In the genomic region with DNA sequence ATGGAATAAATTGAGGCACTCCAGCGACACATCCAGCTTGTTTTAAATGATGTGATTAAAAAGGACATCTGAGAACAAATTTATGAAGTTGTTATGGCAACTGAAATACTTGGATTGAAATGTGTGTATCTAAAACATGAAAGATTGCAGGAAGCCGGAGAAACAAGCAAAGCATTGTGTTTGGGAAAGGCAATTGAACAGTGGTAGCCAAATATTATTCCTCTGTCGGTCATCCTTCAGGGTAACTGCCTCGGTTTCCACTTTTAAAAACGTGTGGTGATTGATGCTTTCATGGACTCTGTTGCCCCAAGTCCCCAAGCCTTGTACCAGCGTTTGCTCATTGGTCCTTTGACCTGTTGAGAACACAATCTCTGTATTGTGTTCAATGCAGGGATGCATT, we compare ENCODE assay signal across 23 cellular contexts. TPM values are rescaled to one million over a fixed set of nuclear protein-coding genes. Genes with fewer than 3 reads are reported as not detected.
DNase-seq lines count a peak whose midpoint lies in the region; ATAC-seq and TF ChIP-seq lines count a peak whose summit lies in the region.
"Had no signal": no experiment of that assay in that cellular context is flagged by ENCODE, and none has a peak within 500 bp of the region (broad histone marks: within the 10 kb centered on the region; RNA-seq: fewer than 3 reads in every experiment).

No MANE protein-coding gene starts in this region.

- no peak overlapping the region for H3K9ac ChIP-seq in endodermal cell (ENCODE audit: extremely low read depth, low read length, poor library complexity, severe bottlenecking)
- H3K9ac ChIP-seq: BLaER1, parathyroid adenoma had no signal

- WGBS in endodermal cell (ENCODE audit: insufficient coverage in 1 of 2, insufficient read length in 1 of 2), 2 experiments, result 35 to 42% methylated on average over 6 of the region's 6 CpGs

- POLR2A ChIA-PET in HEK293T (lab: Yijun Ruan, JAX), result no interaction called here

- peak; percentile 62 for DNase-seq in NCI-H2107 treated with DMSO at 0.1 percent for 48 hours (lab: John Stamatoyannopoulos, UW; ENCODE audit: unreplicated experiment)
- DNase-seq in NCI-H2107 (lab: John Stamatoyannopoulos, UW), result no peak
- DNase-seq in NCI-H69 (lab: John Stamatoyannopoulos, UW), result peak; percentile 93
- DNase-seq in endodermal cell, result no peak
- DNase-seq in pons (ENCODE audit: low spot score), result peak; percentile 15
- DNase-seq in activated T-helper 2 cell treated with anti-CD3 and anti-CD28 coated beads, Interferon-gamma antibody, Interleukin-2, Interleukin-4, amounts not matched to agents 10 μg/mL and 5 μg/mL and 100 μg/mL, durations not matched to agents 14 hours and 24 hours and 36 hours (ENCODE audit: low spot score), result no peak
- no peak for DNase-seq in HEK293T (ENCODE audit: extremely low spot score)
- DNase-seq: activated CD4-positive, alpha-beta T cell treated with anti-CD3 and anti-CD28 coated beads, Interleukin-2, amount 50 U/mL, for 4 hours; amygdala; DMS 273 treated with DMSO at 0.1 percent for 48 hours; effector CD4-positive, alpha-beta T cell; kidney glomerular epithelial cell; mammary epithelial cell; NCI-H187 treated with DMSO at 0.1 percent for 48 hours; SHP77 treated with DMSO at 0.1 percent for 48 hours; T-helper 2 cell; testis had no signal

- peak overlapping the region; percentile 91 for H3K27ac ChIP-seq in endodermal cell (ENCODE audit: low read depth, low read length)
- H3K27ac ChIP-seq: BLaER1, parathyroid adenoma, testis had no signal

- H3K27me3 ChIP-seq in endodermal cell (ENCODE audit: control insufficient read depth, insufficient read depth, low read length, poor library complexity, severe bottlenecking), result no peaks in the 10 kb centered on the region
- H3K27me3 ChIP-seq: testis had no signal

- TF ChIP-seq CTCF in endodermal cell (conservative IDR thresholded peaks at IDR 0.05), result no peak

- H3K27me3 Mint-ChIP-seq in endodermal cell (ENCODE audit: insufficient read depth), result peaks cover 7% of the 10 kb centered on the region
- H3K27me3 Mint-ChIP-seq in activated T-helper 2 cell treated with anti-CD3 and anti-CD28 coated beads, Interferon-gamma antibody, Interleukin-2, Interleukin-4, amounts not matched to agents 10 μg/mL and 5 μg/mL and 100 μg/mL, durations not matched to agents 14 hours and 24 hours and 36 hours (ENCODE audit: low read depth), result peaks cover 48% of the 10 kb centered on the region

- H3K4me1 Mint-ChIP-seq in endodermal cell, result peaks cover 71% of the 10 kb centered on the region
- H3K4me1 Mint-ChIP-seq in activated T-helper 2 cell treated with anti-CD3 and anti-CD28 coated beads, Interferon-gamma antibody, Interleukin-2, Interleukin-4, amounts not matched to agents 10 μg/mL and 5 μg/mL and 100 μg/mL, durations not matched to agents 14 hours and 24 hours and 36 hours (ENCODE audit: low read depth), result peaks cover 38% of the 10 kb centered on the region

- no peaks in the 10 kb centered on the region for H3K9me3 Mint-ChIP-seq in endodermal cell
- no peaks in the 10 kb centered on the region for H3K9me3 Mint-ChIP-seq in activated T-helper 2 cell treated with anti-CD3 and anti-CD28 coated beads, Interferon-gamma antibody, Interleukin-2, Interleukin-4, amounts not matched to agents 10 μg/mL and 5 μg/mL and 100 μg/mL, durations not matched to agents 14 hours and 24 hours and 36 hours
- H3K9me3 Mint-ChIP-seq: stimulated activated effector memory CD8-positive, alpha-beta T cell treated with anti-CD3 and anti-CD28 coated beads, Interleukin-12 subunit alpha, Interleukin-12 subunit beta, amount 100 ng/mL, for 72 hours had no signal

- H3K4me3 ChIP-seq in endodermal cell (ENCODE audit: low read length), result peak overlapping the region; percentile 17
- H3K4me3 ChIP-seq: A549, BLaER1, K562, testis had no signal

- intact Hi-C loops in activated T-helper 2 cell treated with anti-CD3 and anti-CD28 coated beads, Interferon-gamma antibody, Interleukin-2, Interleukin-4, amounts not matched to agents 10 μg/mL and 5 μg/mL and 100 μg/mL, durations not matched to agents 14 hours and 24 hours and 36 hours (cut with micrococcal nuclease), result no loop called here

- ATAC-seq in GM19395 (IDR thresholded peaks at IDR 0.05; ENCODE audit: unreplicated experiment), result no peak
- ATAC-seq: A549; K562; stimulated activated effector memory CD8-positive, alpha-beta T cell treated with anti-CD3 and anti-CD28 coated beads, Interleukin-12 subunit alpha, Interleukin-12 subunit beta, amount 100 ng/mL, for 72 hours had no signal

- H3K36me3 ChIP-seq in endodermal cell (ENCODE audit: control insufficient read depth, insufficient read depth, low read length), result no peaks in the 10 kb centered on the region
- H3K36me3 ChIP-seq: BLaER1 had no signal

- no peak overlapping the region for H3K4me3 Mint-ChIP-seq in endodermal cell
- no peak overlapping the region for H3K4me3 Mint-ChIP-seq in activated T-helper 2 cell treated with anti-CD3 and anti-CD28 coated beads, Interferon-gamma antibody, Interleukin-2, Interleukin-4, amounts not matched to agents 10 μg/mL and 5 μg/mL and 100 μg/mL, durations not matched to agents 14 hours and 24 hours and 36 hours (ENCODE audit: low read depth)
- H3K4me3 Mint-ChIP-seq: stimulated activated effector memory CD8-positive, alpha-beta T cell treated with anti-CD3 and anti-CD28 coated beads, Interleukin-12 subunit alpha, Interleukin-12 subunit beta, amount 100 ng/mL, for 72 hours had no signal

- peak overlapping the region; percentile 36 for H3K27ac Mint-ChIP-seq in endodermal cell
- H3K27ac Mint-ChIP-seq in activated T-helper 2 cell treated with anti-CD3 and anti-CD28 coated beads, Interferon-gamma antibody, Interleukin-2, Interleukin-4, amounts not matched to agents 10 μg/mL and 5 μg/mL and 100 μg/mL, durations not matched to agents 14 hours and 24 hours and 36 hours, result no peak overlapping the region
- H3K27ac Mint-ChIP-seq: stimulated activated effector memory CD8-positive, alpha-beta T cell treated with anti-CD3 and anti-CD28 coated beads, Interleukin-12 subunit alpha, Interleukin-12 subunit beta, amount 100 ng/mL, for 72 hours had no signal

- no peaks in the 10 kb centered on the region for H3K36me3 Mint-ChIP-seq in endodermal cell (ENCODE audit: low read depth)
- no peaks in the 10 kb centered on the region for H3K36me3 Mint-ChIP-seq in activated T-helper 2 cell treated with anti-CD3 and anti-CD28 coated beads, Interferon-gamma antibody, Interleukin-2, Interleukin-4, amounts not matched to agents 10 μg/mL and 5 μg/mL and 100 μg/mL, durations not matched to agents 14 hours and 24 hours and 36 hours (ENCODE audit: low read depth)
- H3K36me3 Mint-ChIP-seq: stimulated activated effector memory CD8-positive, alpha-beta T cell treated with anti-CD3 and anti-CD28 coated beads, Interleukin-12 subunit alpha, Interleukin-12 subunit beta, amount 100 ng/mL, for 72 hours had no signal

- peaks cover 27% of the 10 kb centered on the region for H3K4me1 ChIP-seq in endodermal cell (ENCODE audit: control insufficient read depth, insufficient read depth, low read length)
- H3K4me1 ChIP-seq: parathyroid adenoma had no signal

- H3K9me3 ChIP-seq in endodermal cell (ENCODE audit: control insufficient read depth, low read length), result no peaks in the 10 kb centered on the region
- H3K9me3 ChIP-seq: A549, BLaER1, testis had no signal

- CTCF ChIA-PET in HEK293T (lab: Yijun Ruan, JAX), result no interaction called here

TF ChIP-seq in HEK293T, 16 proteins besides CTCF, POLR2A, EP300 and RAD21:
- no peak for TF ChIP-seq FOXK2 (IDR thresholded peaks at IDR 0.05)
TF ChIP-seq in HEK293T: peak in this region for 0.

RNA-seq across cellular contexts. Expression of a gene that starts 53.6 kb away (rescaled TPM):
- total RNA-seq in endodermal cell, result 10 to 100 TPM in 1 of 2 donors, 1 to 10 TPM in 1; 9.8 to 13.3 TPM
- 16.6 TPM for polyA plus RNA-seq in endodermal cell (2013, experiment 1 of 2)
- 13.5 TPM for polyA plus RNA-seq in endodermal cell (2013, experiment 2 of 2)
- 4.4 TPM in 2 replicates for total RNA-seq in activated T-helper 2 cell treated with anti-CD3 and anti-CD28 coated beads, Interferon-gamma antibody, Interleukin-2, Interleukin-4, amounts not matched to agents 10 μg/mL and 5 μg/mL and 100 μg/mL, durations not matched to agents 14 hours and 24 hours and 36 hours

Comparison
In these comparisons a context has a peak if more than half of its experiments do, and no peak if none do; other contexts are left out.
1. DNase-seq: peak in NCI-H2107 treated with DMSO at 0.1 percent for 48 hours (single experiment), NCI-H69 (single experiment) and pons (single experiment); none in NCI-H2107 (single experiment), endodermal cell (single experiment), activated T-helper 2 cell treated with anti-CD3 and anti-CD28 coated beads, Interferon-gamma antibody, Interleukin-2, Interleukin-4, amounts not matched to agents 10 μg/mL and 5 μg/mL and 100 μg/mL, durations not matched to agents 14 hours and 24 hours and 36 hours (single experiment) and HEK293T (single experiment).